In the genomic region with DNA sequence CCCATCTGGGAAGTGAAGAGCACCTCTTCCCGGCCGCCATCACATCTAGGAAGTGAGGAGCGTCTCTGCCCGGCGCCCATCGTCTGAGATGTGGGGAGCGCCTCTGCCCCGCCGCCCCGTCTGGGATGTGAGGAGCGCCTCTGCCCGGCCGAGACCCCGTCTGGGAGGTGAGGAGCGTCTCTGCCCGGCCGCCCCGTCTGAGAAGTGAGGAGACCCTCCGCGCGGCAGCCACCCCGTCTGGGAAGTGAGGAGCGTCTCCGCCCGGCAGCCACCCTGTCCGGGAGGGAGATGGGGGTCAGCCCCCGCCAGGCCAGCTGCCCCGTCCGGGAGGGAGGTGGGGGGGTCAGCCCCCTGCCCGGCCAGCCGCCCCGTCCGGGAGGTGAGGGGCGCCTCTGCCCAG, we compare ENCODE assay signal across 4 cellular contexts. TPM values are rescaled to one million over a fixed set of nuclear protein-coding genes. Genes with fewer than 3 reads are reported as not detected.
"Had no signal": no experiment of that assay in that cellular context is flagged by ENCODE, and none has a peak within 500 bp of the region (broad histone marks: within the 10 kb centered on the region; RNA-seq: fewer than 3 reads in every experiment).

No MANE protein-coding gene starts in this region.

RNA-seq across cellular contexts. Expression of a gene that starts 36.1 kb away (rescaled TPM):
- total RNA-seq: LHCN-M2, M059J, MCF 10A, NCI-H460 had no signal

RNA-seq across cellular contexts. Expression of a gene that starts 52.5 kb away (rescaled TPM):
- total RNA-seq: LHCN-M2, M059J, MCF 10A, NCI-H460 had no signal
